16 cellular contexts compared by ENCODE assay signal in genomic region chr17:4717791-4718190, GRCh38. TPM values are rescaled to one million over a fixed set of nuclear protein-coding genes. Genes with fewer than 3 reads are reported as not detected.
A peak's percentile ranks its signal among the peaks of the same experiment; 100 is the strongest.
DNase-seq lines count a peak whose midpoint lies in the region; ATAC-seq and TF ChIP-seq lines count a peak whose summit lies in the region.
"Had no signal": no experiment of that assay in that cellular context is flagged by ENCODE, and none has a peak within 500 bp of the region (broad histone marks: within the 10 kb centered on the region; RNA-seq: fewer than 3 reads in every experiment).

No MANE protein-coding gene starts in this region.

- peaks cover 51% of the 10 kb centered on the region for H3K36me3 ChIP-seq in lower lobe of right lung

- H3K4me3 Mint-ChIP-seq in central memory CD8-positive, alpha-beta T cell: peak overlapping the region; percentile 27
- H3K4me3 Mint-ChIP-seq in type B pancreatic cell: no peak overlapping the region
- H3K4me3 Mint-ChIP-seq: CD4-positive, alpha-beta T cell had no signal

- DNase-seq in cardiac septum (ENCODE audit: low spot score) (peak; percentile 88), left cardiac atrium (no peak), lower lobe of right lung (peak; percentile 63), anterior cingulate cortex (lab: John Stamatoyannopoulos, UW) (no peak), NCI-H2029 treated with DMSO at 0.1 percent for 48 hours (lab: John Stamatoyannopoulos, UW) (no peak), NCI-H345 treated with DMSO at 0.1 percent for 48 hours (lab: John Stamatoyannopoulos, UW; ENCODE audit: unreplicated experiment) (no peak), type B pancreatic cell (ENCODE audit: extremely low spot score, unreplicated experiment) (no peak)
- no peak for DNase-seq in central memory CD8-positive, alpha-beta T cell (ENCODE audit: low spot score in 2 of 2)
- DNase-seq: CD4-positive, alpha-beta T cell; NCI-H187; NCI-H446; NCI-H69; OCI-M1; SIG-M5 had no signal

- H3K27ac Mint-ChIP-seq in central memory CD8-positive, alpha-beta T cell (ENCODE audit: low read depth): peak overlapping the region; percentile 25
- H3K27ac Mint-ChIP-seq in type B pancreatic cell: no peak overlapping the region

- no peaks in the 10 kb centered on the region for H3K27me3 ChIP-seq in lower lobe of right lung (ENCODE audit: low read depth)

- H3K27ac ChIP-seq in lower lobe of right lung: no peak overlapping the region

- H3K36me3 Mint-ChIP-seq in central memory CD8-positive, alpha-beta T cell (ENCODE audit: insufficient read depth): peaks cover 54% of the 10 kb centered on the region
- H3K36me3 Mint-ChIP-seq in type B pancreatic cell: peaks cover 4% of the 10 kb centered on the region

- intact Hi-C loops in cardiac septum (cut with DNase I) (no loop called here), left cardiac atrium (cut with DNase I) (no loop called here), lower lobe of right lung (cut with DNase I) (no loop called here)

- no peaks in the 10 kb centered on the region for H3K9me3 ChIP-seq in lower lobe of right lung
- H3K9me3 ChIP-seq: HAP-1 had no signal

- ATAC-seq in left cardiac atrium (no peak), lower lobe of right lung (no peak)
- ATAC-seq in central memory CD8-positive, alpha-beta T cell (replicated peaks; ENCODE audit: extremely low read depth, poor library complexity, severe bottlenecking): no peak

- peaks cover 55% of the 10 kb centered on the region for H3K4me1 Mint-ChIP-seq in central memory CD8-positive, alpha-beta T cell
- H3K4me1 Mint-ChIP-seq in type B pancreatic cell (ENCODE audit: unreplicated experiment): peaks cover 15% of the 10 kb centered on the region

- no peaks in the 10 kb centered on the region for H3K27me3 Mint-ChIP-seq in central memory CD8-positive, alpha-beta T cell
- no peaks in the 10 kb centered on the region for H3K27me3 Mint-ChIP-seq in type B pancreatic cell
- H3K27me3 Mint-ChIP-seq: CD4-positive, alpha-beta T cell had no signal

- no peak for TF ChIP-seq CTCF in lower lobe of right lung (IDR thresholded peaks at IDR 0.05)
- no peak for TF ChIP-seq CTCF in type B pancreatic cell (conservative IDR thresholded peaks at IDR 0.05)

- H3K9me3 Mint-ChIP-seq in central memory CD8-positive, alpha-beta T cell: no peaks in the 10 kb centered on the region
- H3K9me3 Mint-ChIP-seq in type B pancreatic cell: no peaks in the 10 kb centered on the region
- H3K9me3 Mint-ChIP-seq: CD4-positive, alpha-beta T cell had no signal

- no peak overlapping the region for H3K4me3 ChIP-seq in lower lobe of right lung
- H3K4me3 ChIP-seq: HAP-1 had no signal

- peaks cover 30% of the 10 kb centered on the region for H3K4me1 ChIP-seq in lower lobe of right lung
- H3K4me1 ChIP-seq: HAP-1 had no signal

RNA-seq across cellular contexts. Expression of gene ARRB2, which starts 7.4 kb away (rescaled TPM):
- total RNA-seq in cardiac septum (20.8 TPM), left cardiac atrium (10 to 100 TPM; 30.7 to 43.5 TPM), lower lobe of right lung (201 TPM), type B pancreatic cell (ENCODE audit: low replicate concordance) (22.9 and 47.4 TPM in 2 replicates)

RNA-seq across cellular contexts. Expression of gene MED11, which starts 13.4 kb away (rescaled TPM):
- total RNA-seq in cardiac septum: 19.9 TPM
- 10 to 100 TPM; 16.9 to 17.6 TPM for total RNA-seq in left cardiac atrium
- 22.9 TPM for total RNA-seq in lower lobe of right lung
- total RNA-seq in type B pancreatic cell (ENCODE audit: low replicate concordance): 17.6 and 21.8 TPM in 2 replicates

RNA-seq across cellular contexts. Expression of gene PELP1, which starts 13.9 kb away (rescaled TPM):
- total RNA-seq in cardiac septum (36.4 TPM), left cardiac atrium (10 to 100 TPM; 36.4 to 38.7 TPM), lower lobe of right lung (37.4 TPM), type B pancreatic cell (ENCODE audit: low replicate concordance) (72.7 and 92.9 TPM in 2 replicates)

RNA-seq across cellular contexts. Expression of gene ZMYND15, which starts 21.8 kb away (rescaled TPM):
- total RNA-seq in cardiac septum: 0.40 TPM
- total RNA-seq in left cardiac atrium: under 1 TPM; 0.21 to 0.39 TPM
- 13.3 TPM for total RNA-seq in lower lobe of right lung
- 0.70 and 1.4 TPM in 2 replicates for total RNA-seq in type B pancreatic cell (ENCODE audit: low replicate concordance)
- total RNA-seq: RPMI7951 had no signal

RNA-seq across cellular contexts. Expression of gene CXCL16, which starts 21.9 kb away (rescaled TPM):
- total RNA-seq in cardiac septum (3.6 TPM), left cardiac atrium (1 to 10 TPM; 6.5 to 8.2 TPM), lower lobe of right lung (249 TPM), type B pancreatic cell (ENCODE audit: low replicate concordance) (15.2 and 23.0 TPM in 2 replicates)

Comparison
In these comparisons a context has a peak if more than half of its experiments do, and no peak if none do; other contexts are left out.
1. DNase-seq: peak in cardiac septum (single experiment) and lower lobe of right lung (single experiment); none in left cardiac atrium (single experiment), central memory CD8-positive, alpha-beta T cell (0 of 2), anterior cingulate cortex (0 of 58), NCI-H2029 treated with DMSO at 0.1 percent for 48 hours (single experiment), NCI-H345 treated with DMSO at 0.1 percent for 48 hours (single experiment) and type B pancreatic cell (single experiment).